Comparison of ENCODE assay signal across 8 cellular contexts in genomic region chr19:7915250-7916136, GRCh38. TPM values are rescaled to one million over a fixed set of nuclear protein-coding genes. Genes with fewer than 3 reads are reported as not detected.
DNase-seq lines count a peak whose midpoint lies in the region; ATAC-seq and TF ChIP-seq lines count a peak whose summit lies in the region.

No MANE protein-coding gene starts in this region.

- TF ChIP-seq CTCF in cardiac fibroblast (IDR thresholded peaks at IDR 0.05; ENCODE audit: low read depth, low read length) (no peak), neural cell (IDR thresholded peaks at IDR 0.05; ENCODE audit: poor library complexity, severe bottlenecking) (no peak), GM20000 (IDR thresholded peaks at IDR 0.05; ENCODE audit: extremely low read depth, missing control alignments) (no peak)

- H3K27me3 ChIP-seq in CD4-positive, CD25-positive, alpha-beta regulatory T cell (ENCODE audit: control insufficient read depth, insufficient read depth, low read length): peaks cover 11% of the 10 kb centered on the region
- peaks cover 48% of the 10 kb centered on the region for H3K27me3 ChIP-seq in HUES6 (ENCODE audit: control insufficient read depth, insufficient read depth, low read length)
- peaks cover 49% of the 10 kb centered on the region for H3K27me3 ChIP-seq in neural cell (ENCODE audit: insufficient read depth, low read depth, low read length)

- no peak overlapping the region for H3K4me3 ChIP-seq in CD4-positive, CD25-positive, alpha-beta regulatory T cell (ENCODE audit: low read depth, low read length)
- H3K4me3 ChIP-seq in HUES6 (ENCODE audit: low read depth, low read length): peak overlapping the region; percentile 65
- H3K4me3 ChIP-seq in cardiac fibroblast (replicated peaks in 1 of 2; ENCODE audit: low read depth in 2 of 2, low read length in 2 of 2): peak overlapping the region; percentile 17 to 40
- H3K4me3 ChIP-seq in neural cell (ENCODE audit: low read length): peak overlapping the region; percentile 57

- H3K36me3 ChIP-seq in CD4-positive, CD25-positive, alpha-beta regulatory T cell (ENCODE audit: control insufficient read depth, insufficient read depth, low read length): peaks cover 16% of the 10 kb centered on the region
- H3K36me3 ChIP-seq in HUES6 (ENCODE audit: control insufficient read depth, insufficient read depth, low read length) (peaks cover 20% of the 10 kb centered on the region), neural cell (ENCODE audit: insufficient read depth, low read length) (no peaks in the 10 kb centered on the region)

- DNase-seq in CD4-positive, CD25-positive, alpha-beta regulatory T cell: no peak
- DNase-seq in cardiac fibroblast (ENCODE audit: low read depth in 2 of 2): no peak
- DNase-seq in GM20000 (ENCODE audit: low spot score): no peak
- DNase-seq in stimulated activated CD8-positive, alpha-beta memory T cell treated with anti-CD3 and anti-CD28 coated beads, Interleukin-4, amount 100 ng/mL, for 48 hours: no peak

- no peak for TF ChIP-seq RAD21 in neural cell (conservative IDR thresholded peaks at IDR 0.05)

- peaks cover 0 to 2% (median 0%) of the 10 kb centered on the region in 7 donors for H3K9me3 Mint-ChIP-seq in CD4-positive, CD25-positive, alpha-beta regulatory T cell

- peaks cover 43% of the 10 kb centered on the region for H3K27me3 Mint-ChIP-seq in CD4-positive, CD25-positive, alpha-beta regulatory T cell

- no peak overlapping the region for H2AFZ ChIP-seq in neural cell (ENCODE audit: low read depth, low read length)

- no peaks in the 10 kb centered on the region for H3F3A ChIP-seq in neural cell (ENCODE audit: insufficient read depth, low read length, poor library complexity, severe bottlenecking)

- no peaks in the 10 kb centered on the region for H4K20me1 ChIP-seq in neural cell (ENCODE audit: insufficient read depth)

- no peaks in the 10 kb centered on the region for H3K9me2 ChIP-seq in neural cell (ENCODE audit: insufficient read depth, low read length)

- peaks cover 0 to 35% (median 11%) of the 10 kb centered on the region in 4 donors for H3K4me1 Mint-ChIP-seq in CD4-positive, CD25-positive, alpha-beta regulatory T cell

- no peak overlapping the region for H3K4me2 ChIP-seq in neural cell (ENCODE audit: low read length)

- H3K27ac Mint-ChIP-seq in CD4-positive, CD25-positive, alpha-beta regulatory T cell: peak overlapping the region in 1 of 3 donors; percentile 89

- no peak for ATAC-seq in CD4-positive, CD25-positive, alpha-beta regulatory T cell (ENCODE audit: low read depth in 2 of 2)
- no peak for ATAC-seq in GM21360 (IDR thresholded peaks at IDR 0.05; ENCODE audit: unreplicated experiment)
- no peak for ATAC-seq in HG02763 (IDR thresholded peaks at IDR 0.05; ENCODE audit: unreplicated experiment)

- H3K4me3 Mint-ChIP-seq in CD4-positive, CD25-positive, alpha-beta regulatory T cell: peak overlapping the region; percentile 32 to 83 (median 64)

- H3K9me3 ChIP-seq in CD4-positive, CD25-positive, alpha-beta regulatory T cell (ENCODE audit: control insufficient read depth in 2 of 2, low read length in 2 of 2): no peaks in the 10 kb centered on the region
- no peaks in the 10 kb centered on the region for H3K9me3 ChIP-seq in HUES6 (ENCODE audit: control insufficient read depth, insufficient read depth, low read depth, low read length)
- H3K9me3 ChIP-seq in neural cell (ENCODE audit: low read length): no peaks in the 10 kb centered on the region

- H3K4me1 ChIP-seq in CD4-positive, CD25-positive, alpha-beta regulatory T cell (ENCODE audit: control insufficient read depth, insufficient read depth, low read length, poor library complexity, severe bottlenecking): peaks cover 34% of the 10 kb centered on the region
- peaks cover 10% of the 10 kb centered on the region; the same call in 1 of the 2 replicates for H3K4me1 ChIP-seq in HUES6 (ENCODE audit: control insufficient read depth, insufficient read depth, low read length)

- H3K9ac ChIP-seq in HUES6 (ENCODE audit: low read length): no peak overlapping the region
- no peak overlapping the region for H3K9ac ChIP-seq in neural cell (ENCODE audit: low read length)

- H3K79me2 ChIP-seq in neural cell (replicated peaks; ENCODE audit: insufficient read depth, low read length): no peaks in the 10 kb centered on the region

- H3K36me3 Mint-ChIP-seq in CD4-positive, CD25-positive, alpha-beta regulatory T cell: peaks cover 13% of the 10 kb centered on the region

- H3K27ac ChIP-seq in CD4-positive, CD25-positive, alpha-beta regulatory T cell (ENCODE audit: insufficient read depth, low read length, poor library complexity, severe bottlenecking): no peak overlapping the region
- H3K27ac ChIP-seq in HUES6 (ENCODE audit: low read depth, low read length): no peak overlapping the region
- H3K27ac ChIP-seq in neural cell (ENCODE audit: low read length): no peak overlapping the region

- no peak for TF ChIP-seq EP300 in neural cell (conservative IDR thresholded peaks at IDR 0.05; ENCODE audit: poor library complexity, severe bottlenecking)

TF ChIP-seq in neural cell, 6 proteins besides CTCF, POLR2A, EP300 and RAD21:
- TF ChIP-seq POLR2AphosphoS5 (IDR thresholded peaks at IDR 0.05) (no peak), EZH2 (IDR thresholded peaks at IDR 0.05; ENCODE audit: borderline replicate concordance, insufficient read depth, low read length, poor library complexity, severe bottlenecking) (no peak), REST (IDR thresholded peaks at IDR 0.05; ENCODE audit: borderline replicate concordance) (no peak)

RNA-seq across cellular contexts. Expression of gene TGFBR3L, which starts 0.9 kb away (rescaled TPM):
- total RNA-seq in CD4-positive, CD25-positive, alpha-beta regulatory T cell: 1.1 TPM
- not detected for polyA plus RNA-seq in CD4-positive, CD25-positive, alpha-beta regulatory T cell
- polyA plus RNA-seq in neural cell: not detected in 2 replicates
- polyA minus RNA-seq in neural cell: not detected in 2 replicates

RNA-seq across cellular contexts. Expression of gene SNAPC2, which starts 4.6 kb away (rescaled TPM):
- total RNA-seq in CD4-positive, CD25-positive, alpha-beta regulatory T cell: 12.1 TPM
- polyA plus RNA-seq in CD4-positive, CD25-positive, alpha-beta regulatory T cell: 10 to 100 TPM; 14.3 to 22.1 (median 17.2) TPM
- polyA plus RNA-seq in neural cell: 12.8 and 13.2 TPM in 2 replicates
- polyA minus RNA-seq in neural cell: 10.5 and 11.3 TPM in 2 replicates

RNA-seq across cellular contexts. Expression of gene CTXN1, which starts 10.4 kb away (rescaled TPM):
- not detected for total RNA-seq in CD4-positive, CD25-positive, alpha-beta regulatory T cell
- polyA plus RNA-seq in CD4-positive, CD25-positive, alpha-beta regulatory T cell: not detected
- polyA plus RNA-seq in neural cell: 24.7 and 34.1 TPM in 2 replicates
- polyA minus RNA-seq in neural cell: 34.8 and 39.0 TPM in 2 replicates

RNA-seq across cellular contexts. Expression of gene MAP2K7, which starts 11.8 kb away (rescaled TPM):
- total RNA-seq in CD4-positive, CD25-positive, alpha-beta regulatory T cell: 93.4 TPM
- 1 to 10 TPM; 1.7 to 3.7 (median 2.6) TPM for polyA plus RNA-seq in CD4-positive, CD25-positive, alpha-beta regulatory T cell
- polyA plus RNA-seq in neural cell: 9.2 and 13.4 TPM in 2 replicates
- polyA minus RNA-seq in neural cell: 9.7 and 10.3 TPM in 2 replicates

RNA-seq across cellular contexts. Expression of gene LRRC8E, which starts 27.2 kb away (rescaled TPM):
- not detected for total RNA-seq in CD4-positive, CD25-positive, alpha-beta regulatory T cell
- polyA plus RNA-seq in CD4-positive, CD25-positive, alpha-beta regulatory T cell: not detected
- not detected in 2 replicates for polyA plus RNA-seq in neural cell
- not detected in 2 replicates for polyA minus RNA-seq in neural cell

Comparison
In these comparisons a context has a peak if more than half of its experiments do, and no peak if none do; other contexts are left out.
1. RNA of gene CTXN1, which starts 10.4 kb away (polyA plus RNA-seq): 24.7 to 34.1 TPM in neural cell; not detected in CD4-positive, CD25-positive, alpha-beta regulatory T cell; every median in the first group is over 10 times any median in the second.